23 cellular contexts compared by ENCODE assay signal in the genomic region with DNA sequence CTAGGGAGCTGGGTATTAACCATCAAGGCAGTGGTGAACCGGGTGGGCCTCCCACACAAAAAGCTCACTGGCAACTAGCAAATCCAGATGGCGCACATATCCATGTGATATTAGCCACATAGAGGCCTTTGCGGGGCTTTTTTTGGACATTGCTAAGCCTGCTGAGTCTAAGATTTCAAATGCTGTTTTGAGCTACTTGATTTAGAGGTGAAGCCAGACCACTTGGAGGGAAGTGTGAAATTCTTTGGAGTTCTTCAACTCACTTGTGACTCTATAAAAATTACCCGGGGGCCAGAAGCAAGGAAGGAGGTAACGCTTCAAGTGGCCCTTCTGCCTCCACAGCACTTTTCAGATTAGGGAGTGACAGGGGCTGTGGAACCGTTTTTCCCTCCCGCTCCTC.
"Had no signal": no experiment of that assay in that cellular context is flagged by ENCODE, and none has a peak within 500 bp of the region (broad histone marks: within the 10 kb centered on the region; RNA-seq: fewer than 3 reads in every experiment).

No MANE protein-coding gene starts in this region.

- DNase-seq: activated CD4-positive, alpha-beta T cell treated with anti-CD3 and anti-CD28 coated beads for 4 hours; activated CD4-positive, alpha-beta T cell treated with anti-CD3 and anti-CD28 coated beads, Interleukin-2, amount 50 U/mL, for 48 hours; activated CD4-positive, CD25-positive, alpha-beta regulatory T cell; activated effector memory CD4-positive, alpha-beta T cell treated with Interleukin-2 at 50 U/mL for 16 hours; activated naive CD4-positive, alpha-beta T cell treated with anti-CD3 and anti-CD28 coated beads for 36 hours; activated naive CD8-positive, alpha-beta T cell treated with anti-CD3 and anti-CD28 coated beads, Interleukin-2, amount 50 U/mL, for 24 hours; activated T-cell treated with anti-CD3 and anti-CD28 coated beads, Interleukin-2, amount 50 U/mL, for 72 hours; cerebellar nuclear complex; gastrocnemius medialis; hypothalamus; naive thymus-derived CD4-positive, alpha-beta T cell; retina; sigmoid colon; spleen; stimulated activated CD4-positive, alpha-beta T cell treated with anti-CD3 and anti-CD28 coated beads, Interleukin-4, amount 100 ng/mL, for 1 hour; stimulated activated naive CD4-positive, alpha-beta T cell; T-helper 1 cell; T-helper 9 cell; upper lobe of left lung had no signal

- H3K9me3 ChIP-seq: esophagus muscularis mucosa, gastrocnemius medialis, sigmoid colon, thoracic aorta, upper lobe of left lung had no signal

- H3K4me1 Mint-ChIP-seq: activated naive CD8-positive, alpha-beta T cell treated with anti-CD3 and anti-CD28 coated beads, Interleukin-2, amount 50 U/mL, for 24 hours; naive thymus-derived CD4-positive, alpha-beta T cell had no signal

- H3K36me3 Mint-ChIP-seq: naive thymus-derived CD4-positive, alpha-beta T cell; neural progenitor cell had no signal

- H3K27ac Mint-ChIP-seq: activated naive CD4-positive, alpha-beta T cell treated with anti-CD3 and anti-CD28 coated beads for 36 hours; activated naive CD8-positive, alpha-beta T cell treated with anti-CD3 and anti-CD28 coated beads, Interleukin-2, amount 50 U/mL, for 24 hours; activated T-cell treated with anti-CD3 and anti-CD28 coated beads, Interleukin-2, amount 50 U/mL, for 72 hours; naive thymus-derived CD4-positive, alpha-beta T cell; neural progenitor cell had no signal

- ATAC-seq: activated naive CD8-positive, alpha-beta T cell treated with anti-CD3 and anti-CD28 coated beads, Interleukin-2, amount 50 U/mL, for 24 hours; activated T-cell treated with anti-CD3 and anti-CD28 coated beads, Interleukin-2, amount 50 U/mL, for 72 hours; naive thymus-derived CD4-positive, alpha-beta T cell had no signal

- H3K36me3 ChIP-seq: esophagus muscularis mucosa, gastrocnemius medialis, neural progenitor cell, sigmoid colon, spleen, thoracic aorta, upper lobe of left lung had no signal

- H3K4me1 ChIP-seq: esophagus muscularis mucosa, neural progenitor cell, sigmoid colon, spleen had no signal

- H3K27me3 ChIP-seq: esophagus muscularis mucosa, gastrocnemius medialis, neural progenitor cell, sigmoid colon, spleen, upper lobe of left lung had no signal

- H3K27ac ChIP-seq: coronary artery, esophagus muscularis mucosa, gastrocnemius medialis, neural progenitor cell, sigmoid colon, spleen, thoracic aorta, upper lobe of left lung had no signal

- H3K4me3 ChIP-seq: coronary artery, esophagus muscularis mucosa, gastrocnemius medialis, neural progenitor cell, sigmoid colon, spleen, thoracic aorta, upper lobe of left lung had no signal

- H3K27me3 Mint-ChIP-seq: activated naive CD8-positive, alpha-beta T cell treated with anti-CD3 and anti-CD28 coated beads, Interleukin-2, amount 50 U/mL, for 24 hours had no signal

- H3K4me3 Mint-ChIP-seq: activated naive CD4-positive, alpha-beta T cell treated with anti-CD3 and anti-CD28 coated beads for 36 hours; activated naive CD8-positive, alpha-beta T cell treated with anti-CD3 and anti-CD28 coated beads, Interleukin-2, amount 50 U/mL, for 24 hours; activated T-cell treated with anti-CD3 and anti-CD28 coated beads, Interleukin-2, amount 50 U/mL, for 72 hours; naive thymus-derived CD4-positive, alpha-beta T cell; neural progenitor cell had no signal

- H3K9me3 Mint-ChIP-seq: activated naive CD4-positive, alpha-beta T cell treated with anti-CD3 and anti-CD28 coated beads for 36 hours; activated naive CD8-positive, alpha-beta T cell treated with anti-CD3 and anti-CD28 coated beads, Interleukin-2, amount 50 U/mL, for 24 hours; activated T-cell treated with anti-CD3 and anti-CD28 coated beads, Interleukin-2, amount 50 U/mL, for 72 hours had no signal
